14 cellular contexts compared by ENCODE assay signal in genomic region chr3:30690199-30690598, GRCh38.
A peak's percentile ranks its signal among the peaks of the same experiment; 100 is the strongest.
DNase-seq lines count a peak whose midpoint lies in the region; TF ChIP-seq lines count a peak whose summit lies in the region.
"Had no signal": no experiment of that assay in that cellular context is flagged by ENCODE, and none has a peak within 500 bp of the region (broad histone marks: within the 10 kb centered on the region; RNA-seq: fewer than 3 reads in every experiment).

No MANE protein-coding gene starts in this region.

- no peak for TF ChIP-seq CTCF in coronary artery (IDR thresholded peaks at IDR 0.05)

- no peaks in the 10 kb centered on the region for H3K9me3 ChIP-seq in skeletal muscle tissue (ENCODE audit: control insufficient read depth in 3 of 3, low read length in 3 of 3)

- peaks cover 44% of the 10 kb centered on the region for H3K4me1 Mint-ChIP-seq in T-helper 2 cell treated with Interferon-gamma antibody and Interleukin-4, amounts not matched to agents 5 μg/mL and 100 μg/mL, for 36 hours (ENCODE audit: low read depth)
- peaks cover 18 to 42% (median 41%) of the 10 kb centered on the region in 3 donors for H3K4me1 Mint-ChIP-seq in IgD-negative memory B cell

- H3K27me3 ChIP-seq in skeletal muscle tissue (ENCODE audit: control insufficient read depth in 3 of 3, insufficient read depth in 3 of 3, low read length in 3 of 3) = no peaks in the 10 kb centered on the region
- H3K27me3 ChIP-seq: foreskin keratinocyte had no signal

- H3K27ac Mint-ChIP-seq in T-helper 2 cell treated with Interferon-gamma antibody and Interleukin-4, amounts not matched to agents 5 μg/mL and 100 μg/mL, for 36 hours = peak overlapping the region; percentile 6
- H3K27ac Mint-ChIP-seq in IgD-negative memory B cell = peak overlapping the region; percentile 25 to 90 (median 73)

- DNase-seq in T-helper 2 cell treated with Interferon-gamma antibody and Interleukin-4, amounts not matched to agents 5 μg/mL and 100 μg/mL, for 36 hours (ENCODE audit: low spot score) = no peak
- DNase-seq in T-helper 2 cell = no peak
- no peak for DNase-seq in coronary artery (ENCODE audit: low spot score)
- no peak for DNase-seq in NCI-H187 treated with DMSO at 0.1 percent for 48 hours (lab: John Stamatoyannopoulos, UW)
- DNase-seq in NCI-H1694 treated with DMSO at 0.1 percent for 48 hours (lab: John Stamatoyannopoulos, UW) = no peak
- no peak for DNase-seq in NCI-H187 (lab: John Stamatoyannopoulos, UW)
- DNase-seq: activated CD8-positive, alpha-beta memory T cell treated with anti-CD3 and anti-CD28 coated beads, Interleukin-2, amount 50 U/mL, for 48 hours; DMS 273 treated with DMSO at 0.1 percent for 48 hours; foreskin keratinocyte; NCI-H1436; NCI-H524; Right ventricle myocardium superior had no signal

- H3K27ac ChIP-seq in coronary artery (peak overlapping the region; percentile 35 to 83), skeletal muscle tissue (ENCODE audit: low read depth, low read length) (peak overlapping the region; percentile 20)

- H3K36me3 Mint-ChIP-seq in T-helper 2 cell treated with Interferon-gamma antibody and Interleukin-4, amounts not matched to agents 5 μg/mL and 100 μg/mL, for 36 hours (ENCODE audit: low read depth) = peaks cover 78% of the 10 kb centered on the region
- H3K36me3 Mint-ChIP-seq in IgD-negative memory B cell = peaks cover 5% of the 10 kb centered on the region

- H3K27me3 Mint-ChIP-seq in T-helper 2 cell treated with Interferon-gamma antibody and Interleukin-4, amounts not matched to agents 5 μg/mL and 100 μg/mL, for 36 hours (ENCODE audit: low read depth) = no peaks in the 10 kb centered on the region
- H3K27me3 Mint-ChIP-seq in IgD-negative memory B cell = no peaks in the 10 kb centered on the region

- H3K4me1 ChIP-seq in skeletal muscle tissue (ENCODE audit: control insufficient read depth in 3 of 3, insufficient read depth in 3 of 3, low read length in 3 of 3) = peaks cover 33 to 51% (median 47%) of the 10 kb centered on the region in 3 donors

- no peak overlapping the region for H3K4me3 Mint-ChIP-seq in T-helper 2 cell treated with Interferon-gamma antibody and Interleukin-4, amounts not matched to agents 5 μg/mL and 100 μg/mL, for 36 hours
- H3K4me3 Mint-ChIP-seq in IgD-negative memory B cell = no peak overlapping the region

- peaks cover 8 to 26% (median 19%) of the 10 kb centered on the region in 3 donors for H3K36me3 ChIP-seq in skeletal muscle tissue (ENCODE audit: control insufficient read depth in 3 of 3, insufficient read depth in 3 of 3, low read length in 3 of 3)

- no peak overlapping the region for H3K9ac ChIP-seq in skeletal muscle tissue (ENCODE audit: low read depth in 1 of 3, low read length in 3 of 3)

- H3K9me3 Mint-ChIP-seq in T-helper 2 cell treated with Interferon-gamma antibody and Interleukin-4, amounts not matched to agents 5 μg/mL and 100 μg/mL, for 36 hours = no peaks in the 10 kb centered on the region
- H3K9me3 Mint-ChIP-seq in IgD-negative memory B cell = no peaks in the 10 kb centered on the region

- no peak overlapping the region for H3K4me3 ChIP-seq in coronary artery
- H3K4me3 ChIP-seq in skeletal muscle tissue (ENCODE audit: low read length in 3 of 3) = no peak overlapping the region
